Comparison of ENCODE assay signal across 10 cellular contexts in genomic region chr16:68074850-68075249, GRCh38. TPM values are rescaled to one million over a fixed set of nuclear protein-coding genes. Genes with fewer than 3 reads are reported as not detected.
DNase-seq lines count a peak whose midpoint lies in the region; ATAC-seq and TF ChIP-seq lines count a peak whose summit lies in the region.
"Had no signal": no experiment of that assay in that cellular context is flagged by ENCODE, and none has a peak within 500 bp of the region (broad histone marks: within the 10 kb centered on the region; RNA-seq: fewer than 3 reads in every experiment).

No MANE protein-coding gene starts in this region.

- H3K27ac ChIP-seq in OCI-LY3 (ENCODE audit: low read length) (0 out of 2 replicates have a peak overlapping the region, but pooled peaks have one; percentile 23), esophagus muscularis mucosa (replicated peaks in 1 of 4) (no peak overlapping the region)

- no peak for TF ChIP-seq EP300 in esophagus muscularis mucosa (IDR thresholded peaks at IDR 0.05)

- ATAC-seq in GM18870 (IDR thresholded peaks at IDR 0.05; ENCODE audit: unreplicated experiment) (peak; percentile 64), HG02840 (IDR thresholded peaks at IDR 0.05; ENCODE audit: low FRiP score, unreplicated experiment) (peak; percentile 62)
- ATAC-seq: K562 had no signal

- H3K4me3 ChIP-seq in OCI-LY3 (ENCODE audit: low read length), result no peak overlapping the region
- no peak overlapping the region for H3K4me3 ChIP-seq in esophagus muscularis mucosa
- H3K4me3 ChIP-seq: K562 had no signal

- H4K20me1 ChIP-seq in OCI-LY3 (ENCODE audit: insufficient read depth, low read length), result peaks cover 4% of the 10 kb centered on the region; the same call in 1 of the 2 replicates

- H3K27me3 ChIP-seq in OCI-LY3 (ENCODE audit: low read depth, low read length), result no peaks in the 10 kb centered on the region
- no peaks in the 10 kb centered on the region for H3K27me3 ChIP-seq in esophagus muscularis mucosa

- no peak overlapping the region for H3K9ac ChIP-seq in OCI-LY3 (ENCODE audit: low read length)

- DNase-seq in esophagus muscularis mucosa (ENCODE audit: extremely low spot score), result peak; percentile 89
- DNase-seq in middle frontal gyrus (ENCODE audit: extremely low spot score, low spot score), result no peak
- no peak for DNase-seq in hepatic stellate cell (ENCODE audit: low spot score)
- no peak for DNase-seq in OCI-M2 (lab: John Stamatoyannopoulos, UW; ENCODE audit: unreplicated experiment)
- DNase-seq in AG08395 (ENCODE audit: low spot score), result no peak

- no peak for TF ChIP-seq POLR2A in esophagus muscularis mucosa (IDR thresholded peaks at IDR 0.05; ENCODE audit: low read depth)

- no peaks in the 10 kb centered on the region for H3K79me2 ChIP-seq in OCI-LY3 (ENCODE audit: low read length)

- WGBS in esophagus muscularis mucosa, result 94% methylated on average over 2 of the region's 4 CpGs

- intact Hi-C loops in esophagus muscularis mucosa (cut with DNase I), result no loop called here

- no peaks in the 10 kb centered on the region for H3K9me3 ChIP-seq in OCI-LY3 (ENCODE audit: insufficient read depth, low read length)
- no peaks in the 10 kb centered on the region for H3K9me3 ChIP-seq in esophagus muscularis mucosa

- H2AFZ ChIP-seq in OCI-LY3 (ENCODE audit: low read depth, low read length), result no peak overlapping the region

- no peak for TF ChIP-seq CTCF in OCI-LY3 (IDR thresholded peaks at IDR 0.05; ENCODE audit: low read depth, low read length)
- no peak for TF ChIP-seq CTCF in esophagus muscularis mucosa (IDR thresholded peaks at IDR 0.05)

- peaks cover 14% of the 10 kb centered on the region for H3K4me1 ChIP-seq in OCI-LY3 (ENCODE audit: low read length)
- H3K4me1 ChIP-seq in esophagus muscularis mucosa, result peaks cover 22 to 34% (median 30%) of the 10 kb centered on the region in 4 donors

- H3K36me3 ChIP-seq in OCI-LY3 (replicated peaks; ENCODE audit: low read depth, low read length) (peaks cover 52% of the 10 kb centered on the region), esophagus muscularis mucosa (peaks cover 46 to 95% (median 68%) of the 10 kb centered on the region in 4 donors)

- H3K4me2 ChIP-seq in OCI-LY3 (ENCODE audit: low read length), result peak overlapping the region; percentile 34; the same call in 1 of the 2 replicates

RNA-seq across cellular contexts. Expression of gene NFATC3, which starts 10.3 kb away (rescaled TPM):
- total RNA-seq in esophagus muscularis mucosa, result 10 to 100 TPM; 44.6 to 56.8 (median 50.8) TPM

RNA-seq across cellular contexts. Expression of gene DUS2, which starts 51.8 kb away (rescaled TPM):
- total RNA-seq in esophagus muscularis mucosa, result 10 to 100 TPM in 1 of 4 donors, 1 to 10 TPM in 3; 8.4 to 12.5 (median 9.7) TPM

RNA-seq across cellular contexts. Expression of gene DDX28, which starts 51.8 kb away (rescaled TPM):
- 10 to 100 TPM in 1 of 4 donors, 1 to 10 TPM in 3; 5.0 to 10.1 (median 8.4) TPM for total RNA-seq in esophagus muscularis mucosa

RNA-seq across cellular contexts. Expression of gene DPEP2NB, which starts 59.1 kb away (rescaled TPM):
- total RNA-seq in esophagus muscularis mucosa, result not detected
- total RNA-seq: epithelial cell of proximal tubule, K562 had no signal
